ENCODE assay signal across 11 cellular contexts in genomic region chr13:110726726-110727125, GRCh38. TPM values are rescaled to one million over a fixed set of nuclear protein-coding genes. Genes with fewer than 3 reads are reported as not detected.
DNase-seq lines count a peak whose midpoint lies in the region; ATAC-seq and TF ChIP-seq lines count a peak whose summit lies in the region.
"Had no signal": no experiment of that assay in that cellular context is flagged by ENCODE, and none has a peak within 500 bp of the region (broad histone marks: within the 10 kb centered on the region; RNA-seq: fewer than 3 reads in every experiment).

No MANE protein-coding gene starts in this region.

- no peaks in the 10 kb centered on the region for H3K36me3 Mint-ChIP-seq in T-helper 17 cell (ENCODE audit: low read depth)

- no peaks in the 10 kb centered on the region for H3K27me3 Mint-ChIP-seq in T-helper 17 cell

- H3K36me3 ChIP-seq in effector memory CD4-positive, alpha-beta T cell (ENCODE audit: control insufficient read depth, insufficient read depth, low read length) = peaks cover 5% of the 10 kb centered on the region
- H3K36me3 ChIP-seq in transverse colon = peaks cover 0 to under 1% (median 0%) of the 10 kb centered on the region in 4 donors

- TF ChIP-seq POLR2A in transverse colon (IDR thresholded peaks at IDR 0.05) = no peak

- intact Hi-C loops in transverse colon (cut with DNase I; ENCODE audit: low total_unique reads) = no loop called here

- H3K4me3 Mint-ChIP-seq in T-helper 17 cell = peak overlapping the region; percentile 79

- peaks cover 15% of the 10 kb centered on the region for H3K4me1 Mint-ChIP-seq in T-helper 17 cell

- peaks cover 10% of the 10 kb centered on the region for H3K4me1 ChIP-seq in effector memory CD4-positive, alpha-beta T cell (ENCODE audit: control insufficient read depth, insufficient read depth, low read length, poor library complexity, severe bottlenecking)
- no peaks in the 10 kb centered on the region for H3K4me1 ChIP-seq in transverse colon

- H3K4me3 ChIP-seq in effector memory CD4-positive, alpha-beta T cell (ENCODE audit: insufficient read depth, low read depth, low read length, poor library complexity, severe bottlenecking) = no peak overlapping the region
- H3K4me3 ChIP-seq in transverse colon = no peak overlapping the region
- H3K4me3 ChIP-seq: SJSA1 had no signal

- DNase-seq in activated CD4-positive, alpha-beta T cell treated with anti-CD3 and anti-CD28 coated beads for 24 hours (ENCODE audit: low read depth in 2 of 2) = peak; percentile 42 to 53
- no peak for DNase-seq in activated CD4-positive, alpha-beta T cell treated with anti-CD3 and anti-CD28 coated beads for 1 hour
- DNase-seq in T-helper 17 cell = peak in 1 of 3 donors; percentile 16
- DNase-seq in effector memory CD4-positive, alpha-beta T cell = peak in 2 of 3 donors; percentile 15 to 31
- peak; percentile 34 for DNase-seq in transverse colon
- no peak for DNase-seq in RPMI8226
- DNase-seq in D341Med (ENCODE audit: low spot score) = no peak
- no peak for DNase-seq in superior temporal gyrus (ENCODE audit: extremely low spot score)
- DNase-seq: ACHN had no signal

- peak overlapping the region; percentile 89 for H3K27ac Mint-ChIP-seq in T-helper 17 cell

- H3K27me3 ChIP-seq in effector memory CD4-positive, alpha-beta T cell (replicated peaks; ENCODE audit: control insufficient read depth, insufficient read depth, low read length, poor library complexity, severe bottlenecking) = no peaks in the 10 kb centered on the region
- no peaks in the 10 kb centered on the region for H3K27me3 ChIP-seq in transverse colon
- H3K27me3 ChIP-seq: SJSA1 had no signal

- TF ChIP-seq CTCF in transverse colon (IDR thresholded peaks at IDR 0.05) = no peak

- no peak for TF ChIP-seq EP300 in transverse colon (IDR thresholded peaks at IDR 0.05; ENCODE audit: low read depth)

- in situ Hi-C loops in transverse colon (cut with MboI; ENCODE audit: low pct_ligation_motif_present in 1 of 4, low pct_unique_long_range_greater_than_20kb in 1 of 4, low sequenced_read_pairs in 3 of 4) = no loop called here

- H3K27ac ChIP-seq in effector memory CD4-positive, alpha-beta T cell (ENCODE audit: insufficient read depth, low read length, poor library complexity, severe bottlenecking) = no peak overlapping the region
- H3K27ac ChIP-seq in transverse colon = no peak overlapping the region
- H3K27ac ChIP-seq: SJSA1 had no signal

- WGBS in transverse colon (ENCODE audit: low coverage in 1 of 2), 2 donors = 70 to 78% methylated on average over 5 to 9 of the region's 9 CpGs

- H3K9me3 ChIP-seq in T-helper 17 cell (ENCODE audit: control insufficient read depth, low read length, poor library complexity, severe bottlenecking) (no peaks in the 10 kb centered on the region), transverse colon (no peaks in the 10 kb centered on the region)
- no peaks in the 10 kb centered on the region for H3K9me3 ChIP-seq in effector memory CD4-positive, alpha-beta T cell (ENCODE audit: control insufficient read depth, low read length)
- H3K9me3 ChIP-seq: SJSA1 had no signal

- ATAC-seq in T-helper 17 cell = peak; percentile 80
- ATAC-seq: HCT116 had no signal

RNA-seq across cellular contexts. Expression of gene ING1, which starts 13.2 kb away (rescaled TPM):
- total RNA-seq in T-helper 17 cell (10 to 100 TPM; 15.2 to 15.3 TPM), transverse colon (10 to 100 TPM; 14.9 to 35.5 (median 25.8) TPM)

RNA-seq across cellular contexts. Expression of gene CARS2, which starts 20.8 kb away (rescaled TPM):
- total RNA-seq in T-helper 17 cell (10 to 100 TPM; 57.7 to 74.6 TPM), transverse colon (100 to 1,000 TPM in 1 of 4 donors, 10 to 100 TPM in 3; 35.2 to 152 (median 56.2) TPM)

Comparison
In these comparisons a context has a peak if more than half of its experiments do, and no peak if none do; other contexts are left out.
1. DNase-seq: peak in activated CD4-positive, alpha-beta T cell treated with anti-CD3 and anti-CD28 coated beads for 24 hours (2 of 2), effector memory CD4-positive, alpha-beta T cell (2 of 3) and transverse colon (single experiment); none in activated CD4-positive, alpha-beta T cell treated with anti-CD3 and anti-CD28 coated beads for 1 hour (single experiment), RPMI8226 (single experiment), D341Med (single experiment) and superior temporal gyrus (single experiment).